ENCODE assay signal across 15 cellular contexts in the genomic region with DNA sequence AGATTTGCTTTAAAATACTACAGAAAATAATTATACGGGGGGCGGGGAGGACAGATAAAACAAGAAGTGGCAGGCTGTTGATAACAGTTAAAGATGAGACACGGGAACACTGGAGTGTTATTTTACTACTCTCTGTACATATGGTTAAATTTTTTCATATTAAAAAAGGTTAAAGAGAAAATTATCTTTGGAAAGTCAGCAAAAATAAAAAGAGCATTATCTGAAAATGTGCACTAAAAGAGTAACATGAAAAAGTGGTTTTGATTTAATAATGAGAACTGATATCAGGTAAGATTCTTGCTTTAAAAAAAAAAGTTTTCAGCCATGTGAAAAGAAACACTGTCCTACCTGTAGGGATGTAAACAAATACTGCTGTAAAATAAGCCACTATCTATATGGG. TPM values are rescaled to one million over a fixed set of nuclear protein-coding genes. Genes with fewer than 3 reads are reported as not detected.
A peak's percentile ranks its signal among the peaks of the same experiment; 100 is the strongest.
DNase-seq lines count a peak whose midpoint lies in the region; TF ChIP-seq lines count a peak whose summit lies in the region.
"Had no signal": no experiment of that assay in that cellular context is flagged by ENCODE, and none has a peak within 500 bp of the region (broad histone marks: within the 10 kb centered on the region; RNA-seq: fewer than 3 reads in every experiment).

No MANE protein-coding gene starts in this region.

- H3K4me3 Mint-ChIP-seq in HFFc6 (no peak overlapping the region), nephron progenitor cell (no peak overlapping the region)

- H3K4me3 ChIP-seq in ACC112 (ENCODE audit: low read depth, low read length) (no peak overlapping the region), adrenal gland (no peak overlapping the region), prostate gland (no peak overlapping the region)
- H3K4me3 ChIP-seq: uterus had no signal

- TF ChIP-seq CTCF in HFFc6 (IDR thresholded peaks at IDR 0.05) = no peak
- TF ChIP-seq CTCF in adrenal gland (IDR thresholded peaks at IDR 0.05) = no peak
- no peak for TF ChIP-seq CTCF in nephron progenitor cell (IDR thresholded peaks at IDR 0.05)
- TF ChIP-seq CTCF in prostate gland (IDR thresholded peaks at IDR 0.05) = no peak

- peaks cover 34% of the 10 kb centered on the region for H3K4me1 ChIP-seq in ACC112 (ENCODE audit: control insufficient read depth, insufficient read depth, low read length, unreplicated experiment)
- H3K4me1 ChIP-seq in adrenal gland (replicated peaks in 1 of 2) = peaks cover 29 to 61% of the 10 kb centered on the region in 2 donors
- H3K4me1 ChIP-seq in prostate gland (replicated peaks) = peaks cover 21% of the 10 kb centered on the region

- DNase-seq in HFFc6 (no peak), adrenal gland (no peak), nephron progenitor cell (no peak), SW 1271 (lab: John Stamatoyannopoulos, UW) (no peak), prostate gland (ENCODE audit: low spot score) (no peak), NCI-H345 treated with DMSO at 0.1 percent for 48 hours (lab: John Stamatoyannopoulos, UW; ENCODE audit: unreplicated experiment) (no peak), DMS 273 treated with DMSO at 0.1 percent for 48 hours (lab: John Stamatoyannopoulos, UW) (no peak)
- DNase-seq: activated T-cell treated with anti-CD3 and anti-CD28 coated beads, Interleukin-2, amount 50 U/mL, for 24 hours; anterior cingulate cortex; Karpas-422; mesenchymal stem cell; NCI-H2081; posterior cingulate gyrus; uterus had no signal

- H2AFZ ChIP-seq in ACC112 (ENCODE audit: low read length, unreplicated experiment) = no peak overlapping the region

- peak overlapping the region; percentile 60; the same call in 1 of the 2 replicates for H3K27ac Mint-ChIP-seq in HFFc6
- H3K27ac Mint-ChIP-seq in nephron progenitor cell = peak overlapping the region; percentile 11
- H3K27ac Mint-ChIP-seq: activated T-cell treated with anti-CD3 and anti-CD28 coated beads, Interleukin-2, amount 50 U/mL, for 24 hours had no signal

- TF ChIP-seq POLR2A in adrenal gland (IDR thresholded peaks at IDR 0.05) (no peak), prostate gland (IDR thresholded peaks at IDR 0.05) (no peak)

- H3K9me3 ChIP-seq in adrenal gland (replicated peaks in 1 of 3) (no peaks in the 10 kb centered on the region), prostate gland (no peaks in the 10 kb centered on the region)
- H3K9me3 ChIP-seq: uterus had no signal

- H3K4me1 Mint-ChIP-seq in HFFc6 (ENCODE audit: low read depth) (no peaks in the 10 kb centered on the region), nephron progenitor cell (peaks cover 15% of the 10 kb centered on the region)

- no peaks in the 10 kb centered on the region for H3K79me2 ChIP-seq in ACC112 (ENCODE audit: control insufficient read depth, insufficient read depth, low read length, unreplicated experiment)

- intact Hi-C loops in adrenal gland (cut with DNase I) = no loop called here
- intact Hi-C loops in prostate gland (cut with DNase I) = no loop called here

- WGBS in adrenal gland, 4 donors = 38 to 48% (median 46%) methylated on average over 3 of the region's 3 CpGs
- 55% methylated on average over 3 of the region's 3 CpGs for WGBS in prostate gland

- no peaks in the 10 kb centered on the region for H3K9me3 Mint-ChIP-seq in HFFc6
- no peaks in the 10 kb centered on the region for H3K9me3 Mint-ChIP-seq in nephron progenitor cell
- H3K9me3 Mint-ChIP-seq: activated T-cell treated with anti-CD3 and anti-CD28 coated beads, Interleukin-2, amount 50 U/mL, for 24 hours had no signal

- H3K27me3 Mint-ChIP-seq in HFFc6 (ENCODE audit: insufficient read depth) (no peaks in the 10 kb centered on the region; the same call in 1 of the 2 replicates), nephron progenitor cell (ENCODE audit: low read depth, poor library complexity) (no peaks in the 10 kb centered on the region)
- H3K27me3 Mint-ChIP-seq: activated T-cell treated with anti-CD3 and anti-CD28 coated beads, Interleukin-2, amount 50 U/mL, for 24 hours had no signal

- H3K36me3 Mint-ChIP-seq in HFFc6 (ENCODE audit: low read depth) = peaks cover 7% of the 10 kb centered on the region; the same call in 1 of the 2 replicates
- peaks cover 2% of the 10 kb centered on the region for H3K36me3 Mint-ChIP-seq in nephron progenitor cell (ENCODE audit: low read depth)

- no peaks in the 10 kb centered on the region for H3K27me3 ChIP-seq in ACC112 (ENCODE audit: insufficient read depth, low read length)
- no peaks in the 10 kb centered on the region for H3K27me3 ChIP-seq in adrenal gland
- no peaks in the 10 kb centered on the region for H3K27me3 ChIP-seq in prostate gland (replicated peaks; ENCODE audit: insufficient read depth)
- H3K27me3 ChIP-seq: uterus had no signal

- H3K27ac ChIP-seq in ACC112 (ENCODE audit: low read depth, low read length) (peak overlapping the region; percentile 37), adrenal gland (peak overlapping the region in 3 of 5 donors; percentile 5 to 68 (median 46)), prostate gland (peak overlapping the region in 1 of 2 donors; percentile 69)

- H3K36me3 ChIP-seq in ACC112 (ENCODE audit: insufficient read depth, low read length) = no peaks in the 10 kb centered on the region
- H3K36me3 ChIP-seq in adrenal gland (replicated peaks in 1 of 2) = peaks cover 0 to 20% of the 10 kb centered on the region in 2 donors
- no peaks in the 10 kb centered on the region for H3K36me3 ChIP-seq in prostate gland
- H3K36me3 ChIP-seq: uterus had no signal

RNA-seq across cellular contexts. Expression of a gene that starts 46.9 kb away (rescaled TPM):
- 10 to 100 TPM in 2 of 6 experiments, 1 to 10 TPM in 4; 6.8 to 12.8 (median 7.9) TPM for total RNA-seq in HFFc6 (2021; fragmentation: NEBNext Ultra II Directional; extraction: Animal tissue kit (Norgen Biotek cat#: 25700))
- total RNA-seq in adrenal gland = 100 to 1,000 TPM in 5 of 8 donors, 10 to 100 TPM in 3; 47.7 to 205 (median 122) TPM
- polyA plus RNA-seq in adrenal gland = 10 to 100 TPM; 31.9 to 52.4 (median 32.6) TPM
- 10 to 100 TPM; 14.4 to 21.4 TPM for total RNA-seq in prostate gland
